31 cellular contexts compared by ENCODE assay signal in genomic region chr14:103258211-103258610, GRCh38.
"Had no signal": no experiment of that assay in that cellular context is flagged by ENCODE, and none has a peak within 500 bp of the region (broad histone marks: within the 10 kb centered on the region; RNA-seq: fewer than 3 reads in every experiment).

No MANE protein-coding gene starts in this region.

- FAIRE-seq: keratinocyte, urothelium cell line had no signal

- H3K27ac ChIP-seq: left lung, neural progenitor cell, neutrophil, parathyroid adenoma, right atrium auricular region, right lobe of liver, suprapubic skin, thoracic aorta, tibial artery, upper lobe of right lung had no signal

- H3K27ac Mint-ChIP-seq: naive B cell; natural killer cell; nephron progenitor cell; neural progenitor cell; progenitor cell of endocrine pancreas; stimulated activated naive CD8-positive, alpha-beta T cell treated with anti-CD3 and anti-CD28 coated beads, Interleukin-15, Interleukin-2, amounts not matched to agents 100 ng/mL and 50 ng/mL, for 24 hours had no signal

- H3K4me1 Mint-ChIP-seq: neural progenitor cell had no signal

- H3K36me3 ChIP-seq: left lung, neural progenitor cell, neutrophil, right atrium auricular region, right lobe of liver, suprapubic skin, thoracic aorta, tibial artery, upper lobe of right lung had no signal

- H3K4me2 ChIP-seq: neural progenitor cell, smooth muscle cell had no signal

- H3K4me1 ChIP-seq: neural progenitor cell, parathyroid adenoma had no signal

- H3K36me3 Mint-ChIP-seq: mesothelial cell of epicardium, naive B cell, natural killer cell, neural progenitor cell had no signal

- H3K4me3 ChIP-seq: left lung, lung, neural progenitor cell, right atrium auricular region, right lobe of liver, smooth muscle cell, suprapubic skin, thoracic aorta, tibial artery, upper lobe of right lung had no signal

- DNase-seq: hippocampal formation; kidney glomerular epithelial cell; left cardiac atrium; left lung; mesendoderm; naive B cell; natural killer cell; nephron progenitor cell; occipital lobe; stimulated activated CD4-positive, alpha-beta T cell treated with anti-CD3 and anti-CD28 coated beads, Interleukin-1b, Interleukin-23, amount 100 ng/mL, for 48 hours; stimulated activated CD4-positive, alpha-beta T cell treated with anti-CD3 and anti-CD28 coated beads, Interleukin-2, amount 100 ng/mL, for 48 hours; stimulated activated CD4-positive, alpha-beta T cell treated with anti-CD3 and anti-CD28 coated beads, Interleukin-4, amount 100 ng/mL, for 4 hours; stimulated activated CD8-positive, alpha-beta memory T cell treated with anti-CD3 and anti-CD28 coated beads, Interleukin-4, amount 100 ng/mL, for 48 hours; stimulated activated naive CD4-positive, alpha-beta T cell; tibial artery; trophoblast cell; upper lobe of right lung had no signal

- H3K27me3 ChIP-seq: neural progenitor cell, right atrium auricular region, right lobe of liver, suprapubic skin, upper lobe of right lung had no signal

- H3K9me3 ChIP-seq: left lung, neutrophil, right atrium auricular region, right lobe of liver, suprapubic skin, thoracic aorta, tibial artery, upper lobe of right lung had no signal

- ATAC-seq: left cardiac atrium, left lung, natural killer cell, right lobe of liver, upper lobe of right lung had no signal

- H3K9me3 Mint-ChIP-seq: naive B cell; natural killer cell; nephron progenitor cell; neural progenitor cell; stimulated activated naive CD8-positive, alpha-beta T cell treated with anti-CD3 and anti-CD28 coated beads, Interleukin-15, Interleukin-2, amounts not matched to agents 100 ng/mL and 50 ng/mL, for 24 hours had no signal

- H3K4me3 Mint-ChIP-seq: mesothelial cell of epicardium; natural killer cell; nephron progenitor cell; neural progenitor cell; stimulated activated naive CD8-positive, alpha-beta T cell treated with anti-CD3 and anti-CD28 coated beads, Interleukin-15, Interleukin-2, amounts not matched to agents 100 ng/mL and 50 ng/mL, for 24 hours had no signal
